19 cellular contexts compared by ENCODE assay signal in genomic region chr4:138671606-138672084, GRCh38.
A peak's percentile ranks its signal among the peaks of the same experiment; 100 is the strongest.
DNase-seq lines count a peak whose midpoint lies in the region; ATAC-seq and TF ChIP-seq lines count a peak whose summit lies in the region.
"Had no signal": no experiment of that assay in that cellular context is flagged by ENCODE, and none has a peak within 500 bp of the region (broad histone marks: within the 10 kb centered on the region; RNA-seq: fewer than 3 reads in every experiment).

No MANE protein-coding gene starts in this region.

- no peaks in the 10 kb centered on the region for H3K27me3 ChIP-seq in BLaER1 treated with 17β-estradiol and CSF1 and Interleukin-3, amounts not matched to agents 10 nM and 100 nM
- H3K27me3 ChIP-seq in SJSA1 (replicated peaks) = no peaks in the 10 kb centered on the region

- peaks cover 0 to 11% (median 7%) of the 10 kb centered on the region in 11 experiments; a peak in 11 of 22 replicates for H3K9me3 ChIP-seq in BLaER1 treated with 17β-estradiol and CSF1 and Interleukin-3, amounts not matched to agents 10 nM and 100 nM (replicated peaks in 1 of 11)
- no peaks in the 10 kb centered on the region for H3K9me3 ChIP-seq in SJSA1 (replicated peaks)
- H3K9me3 ChIP-seq: A549 had no signal

- TF ChIP-seq POLR2A in erythroblast (IDR thresholded peaks at IDR 0.05; ENCODE audit: low read length) = no peak

- peaks cover 29 to 53% (median 45%) of the 10 kb centered on the region in 10 experiments; a peak in 19 of 20 replicates for H3K4me1 ChIP-seq in BLaER1 treated with 17β-estradiol and CSF1 and Interleukin-3, amounts not matched to agents 10 nM and 100 nM
- H3K4me1 ChIP-seq in SJSA1 (replicated peaks) = peaks cover 65% of the 10 kb centered on the region
- H3K4me1 ChIP-seq: A549 had no signal

- peak; percentile 36 for DNase-seq in NCI-H146 (lab: John Stamatoyannopoulos, UW)
- no peak for DNase-seq in SJSA1 (ENCODE audit: low read depth in 1 of 2, low spot score in 2 of 2)
- peak; percentile 85 to 97 for DNase-seq in erythroblast (lab: John Stamatoyannopoulos, UW)
- DNase-seq in GOT3 (lab: John Stamatoyannopoulos, UW) = no peak
- no peak for DNase-seq in HuH-7 (ENCODE audit: low spot score)
- DNase-seq: COR-L47; DMS 273 treated with DMSO at 0.1 percent for 48 hours; GF-D8; KG1; NCI-H1417 treated with DMSO at 0.1 percent for 48 hours; NCI-H2029 treated with DMSO at 0.1 percent for 48 hours; NCI-H2171 treated with DMSO at 0.1 percent for 48 hours; NCI-H446; NCI-H526 treated with DMSO at 0.1 percent for 48 hours; NK-92 treated with Interleukin-12 subunit alpha and Interleukin-12 subunit beta, amount 100 ng/mL, for 24 hours; SHP77 treated with DMSO at 0.1 percent for 48 hours had no signal

- no peaks in the 10 kb centered on the region for H4K20me1 ChIP-seq in BLaER1 treated with 17β-estradiol and CSF1 and Interleukin-3, amounts not matched to agents 10 nM and 100 nM

- no peaks in the 10 kb centered on the region for H3K36me3 ChIP-seq in BLaER1 treated with 17β-estradiol and CSF1 and Interleukin-3, amounts not matched to agents 10 nM and 100 nM
- H3K36me3 ChIP-seq in SJSA1 = no peaks in the 10 kb centered on the region

- no peak overlapping the region for H3K9ac ChIP-seq in BLaER1 treated with 17β-estradiol and CSF1 and Interleukin-3, amounts not matched to agents 10 nM and 100 nM

- H3K4me3 ChIP-seq in BLaER1 treated with 17β-estradiol and CSF1 and Interleukin-3, amounts not matched to agents 10 nM and 100 nM = no peak overlapping the region
- H3K4me3 ChIP-seq in SJSA1 = no peak overlapping the region
- H3K4me3 ChIP-seq: A549 had no signal

- H3K4me2 ChIP-seq in BLaER1 treated with 17β-estradiol and CSF1 and Interleukin-3, amounts not matched to agents 10 nM and 100 nM = peak overlapping the region in 10 of 11 experiments; percentile 5 to 87 (median 36); a peak in 18 of 22 replicates
- H3K4me2 ChIP-seq: A549 had no signal

- H3K27ac ChIP-seq in BLaER1 treated with 17β-estradiol and CSF1 and Interleukin-3, amounts not matched to agents 10 nM and 100 nM = no peak overlapping the region
- peak overlapping the region; percentile 50 for H3K27ac ChIP-seq in SJSA1
- H3K27ac ChIP-seq: A549 had no signal

- no peak for ATAC-seq in GM19351 (IDR thresholded peaks at IDR 0.05; ENCODE audit: unreplicated experiment)
- ATAC-seq: A549 had no signal

Comparison
In these comparisons a context has a peak if more than half of its experiments do, and no peak if none do; other contexts are left out.
1. DNase-seq: peak in NCI-H146 (single experiment) and erythroblast (2 of 2); none in SJSA1 (0 of 2), GOT3 (single experiment) and HuH-7 (single experiment).